In the genomic region with DNA sequence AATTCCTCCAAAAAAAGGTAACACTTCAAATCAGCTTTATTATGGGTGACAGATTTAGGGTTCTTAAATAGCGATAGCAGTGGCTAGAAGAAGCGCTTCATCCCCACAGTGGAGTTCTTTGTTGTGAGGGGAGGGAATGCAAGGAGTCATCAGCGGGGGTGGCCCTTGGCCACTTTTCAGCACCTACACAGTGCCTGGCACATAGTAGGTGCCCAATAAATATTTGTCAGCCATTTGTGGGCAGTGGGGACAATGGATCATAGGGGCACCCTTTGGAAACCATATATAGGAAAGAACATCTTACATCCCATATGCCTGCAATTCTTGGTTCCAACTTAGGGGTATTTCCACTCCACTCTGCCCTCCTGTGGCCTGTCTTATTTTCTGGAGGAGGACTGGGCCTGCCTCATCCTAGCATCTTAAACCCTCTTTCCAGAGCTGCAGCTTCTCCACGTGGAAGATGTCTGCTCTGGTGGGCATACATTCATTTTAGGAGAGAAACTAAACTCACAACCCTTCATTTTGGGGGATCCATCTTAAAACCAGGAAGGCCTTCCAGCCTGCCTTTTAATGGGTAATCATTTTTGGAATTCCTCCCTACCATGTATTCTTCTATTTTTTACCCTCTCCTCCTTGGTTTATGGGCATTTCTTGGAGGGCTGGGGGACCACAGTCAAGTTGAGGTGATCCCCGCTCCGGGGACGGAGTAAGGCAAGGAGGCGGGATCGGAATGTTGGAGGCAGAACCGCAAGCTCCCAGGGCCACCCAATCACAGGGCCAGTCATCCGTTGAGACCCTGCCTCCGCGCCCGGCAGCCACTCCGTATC, we compare ENCODE assay signal across 1 cellular context.
TF ChIP-seq lines count a peak whose summit lies in the region.

No MANE protein-coding gene starts in this region.

TF ChIP-seq in HepG2, 621 proteins besides CTCF, POLR2A, EP300 and RAD21 (continued from another document and continues in another):
- no peak for TF ChIP-seq CSRNP1 (CRISPR knock-in tag; IDR thresholded peaks at IDR 0.05)
- TF ChIP-seq ZNF484 (CRISPR knock-in tag; IDR thresholded peaks at IDR 0.05; ENCODE audit: borderline replicate concordance, low read depth), result no peak
- no peak for TF ChIP-seq PRPF4 (IDR thresholded peaks at IDR 0.05; ENCODE audit: low read depth, low read length, poor library complexity, severe bottlenecking)
- TF ChIP-seq ZNF354B (CRISPR knock-in tag; IDR thresholded peaks at IDR 0.05), result peak; percentile 76; the same call in 1 of the 2 replicates
- TF ChIP-seq ZFP82 (CRISPR knock-in tag; IDR thresholded peaks at IDR 0.05; ENCODE audit: borderline replicate concordance), result 0 out of 2 replicates have a peak, but pooled peaks have one; percentile 6
- no peak for TF ChIP-seq ZNF224 (CRISPR knock-in tag; IDR thresholded peaks at IDR 0.05)
- 0 out of 2 replicates have a peak, but pooled peaks have one; percentile 76 for TF ChIP-seq THYN1 (CRISPR knock-in tag; IDR thresholded peaks at IDR 0.05; ENCODE audit: borderline replicate concordance, low read depth)
- no peak for TF ChIP-seq ZNF547 (CRISPR knock-in tag; IDR thresholded peaks at IDR 0.05)
- TF ChIP-seq RFX5 (IDR thresholded peaks at IDR 0.05; ENCODE audit: low read depth, low read length), result 0 out of 2 replicates have a peak, but pooled peaks have one; percentile 45
- no peak for TF ChIP-seq PBX2 (CRISPR knock-in tag; IDR thresholded peaks at IDR 0.05)
- TF ChIP-seq ZFP36 (IDR thresholded peaks at IDR 0.05; ENCODE audit: borderline replicate concordance, low read depth, low read length, partially characterized antibody), result no peak
- TF ChIP-seq ARID2 (CRISPR knock-in tag; IDR thresholded peaks at IDR 0.05; ENCODE audit: borderline replicate concordance), result peak; percentile 84
- TF ChIP-seq, protein P1, sequence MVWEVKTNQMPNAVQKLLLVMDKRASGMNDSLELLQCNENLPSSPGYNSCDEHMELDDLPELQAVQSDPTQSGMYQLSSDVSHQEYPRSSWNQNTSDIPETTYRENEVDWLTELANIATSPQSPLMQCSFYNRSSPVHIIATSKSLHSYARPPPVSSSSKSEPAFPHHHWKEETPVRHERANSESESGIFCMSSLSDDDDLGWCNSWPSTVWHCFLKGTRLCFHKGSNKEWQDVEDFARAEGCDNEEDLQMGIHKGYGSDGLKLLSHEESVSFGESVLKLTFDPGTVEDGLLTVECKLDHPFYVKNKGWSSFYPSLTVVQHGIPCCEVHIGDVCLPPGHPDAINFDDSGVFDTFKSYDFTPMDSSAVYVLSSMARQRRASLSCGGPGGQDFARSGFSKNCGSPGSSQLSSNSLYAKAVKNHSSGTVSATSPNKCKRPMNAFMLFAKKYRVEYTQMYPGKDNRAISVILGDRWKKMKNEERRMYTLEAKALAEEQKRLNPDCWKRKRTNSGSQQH (CRISPR knock-in tag; IDR thresholded peaks at IDR 0.05; ENCODE audit: low read depth), result no peak
- TF ChIP-seq FOXK2 (IDR thresholded peaks at IDR 0.05), result no peak
- TF ChIP-seq NKX3-1 (CRISPR knock-in tag; IDR thresholded peaks at IDR 0.05), result no peak
- TF ChIP-seq DR1 (CRISPR knock-in tag; IDR thresholded peaks at IDR 0.05), result no peak; the same call in 1 of the 2 replicates
- no peak for TF ChIP-seq ZNF296 (CRISPR knock-in tag; conservative IDR thresholded peaks at IDR 0.05)
- peak; percentile 7; the same call in 1 of the 2 replicates for TF ChIP-seq ARNTL (CRISPR knock-in tag; IDR thresholded peaks at IDR 0.05)
- TF ChIP-seq, protein P2, sequence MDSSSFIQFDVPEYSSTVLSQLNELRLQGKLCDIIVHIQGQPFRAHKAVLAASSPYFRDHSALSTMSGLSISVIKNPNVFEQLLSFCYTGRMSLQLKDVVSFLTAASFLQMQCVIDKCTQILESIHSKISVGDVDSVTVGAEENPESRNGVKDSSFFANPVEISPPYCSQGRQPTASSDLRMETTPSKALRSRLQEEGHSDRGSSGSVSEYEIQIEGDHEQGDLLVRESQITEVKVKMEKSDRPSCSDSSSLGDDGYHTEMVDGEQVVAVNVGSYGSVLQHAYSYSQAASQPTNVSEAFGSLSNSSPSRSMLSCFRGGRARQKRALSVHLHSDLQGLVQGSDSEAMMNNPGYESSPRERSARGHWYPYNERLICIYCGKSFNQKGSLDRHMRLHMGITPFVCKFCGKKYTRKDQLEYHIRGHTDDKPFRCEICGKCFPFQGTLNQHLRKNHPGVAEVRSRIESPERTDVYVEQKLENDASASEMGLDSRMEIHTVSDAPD (CRISPR knock-in tag; IDR thresholded peaks at IDR 0.05), result 0 out of 2 replicates have a peak, but pooled peaks have one; percentile 30
- TF ChIP-seq ZNF609 (CRISPR knock-in tag; IDR thresholded peaks at IDR 0.05; ENCODE audit: borderline replicate concordance), result no peak
- no peak for TF ChIP-seq ZNF674 (CRISPR knock-in tag; IDR thresholded peaks at IDR 0.05; ENCODE audit: low read depth)
- no peak; the same call in 1 of the 2 replicates for TF ChIP-seq ZFP91 (CRISPR knock-in tag; IDR thresholded peaks at IDR 0.05; ENCODE audit: borderline replicate concordance)
- 0 out of 2 replicates have a peak, but pooled peaks have one; percentile 17 for TF ChIP-seq MYNN (CRISPR knock-in tag; IDR thresholded peaks at IDR 0.05; ENCODE audit: low read depth)
- TF ChIP-seq ETV6 (CRISPR knock-in tag; conservative IDR thresholded peaks at IDR 0.05), result 0 out of 2 replicates have a peak, but pooled peaks have one; percentile 32
- TF ChIP-seq ZNF629 (CRISPR knock-in tag; conservative IDR thresholded peaks at IDR 0.05), result no peak
- no peak for TF ChIP-seq ZNF646 (CRISPR knock-in tag; IDR thresholded peaks at IDR 0.05)
- no peak for TF ChIP-seq ZNF776 (CRISPR knock-in tag; IDR thresholded peaks at IDR 0.05)
- no peak for TF ChIP-seq GRHL1 (CRISPR knock-in tag; conservative IDR thresholded peaks at IDR 0.05)
